In genomic region chr7:104208421-104208780, GRCh38 we compare ENCODE assay signal across 9 cellular contexts. TPM values are rescaled to one million over a fixed set of nuclear protein-coding genes. Genes with fewer than 3 reads are reported as not detected.
DNase-seq lines count a peak whose midpoint lies in the region; ATAC-seq, FAIRE-seq and TF ChIP-seq lines count a peak whose summit lies in the region.
"Had no signal": no experiment of that assay in that cellular context is flagged by ENCODE, and none has a peak within 500 bp of the region (broad histone marks: within the 10 kb centered on the region; RNA-seq: fewer than 3 reads in every experiment).

No MANE protein-coding gene starts in this region.

- H3K36me3 ChIP-seq in bronchial epithelial cell (ENCODE audit: control insufficient read depth, insufficient read depth, low read length) = peaks cover under 1% of the 10 kb centered on the region
- H3K36me3 ChIP-seq in mesodermal cell (ENCODE audit: control insufficient read depth, insufficient read depth, low read length) = peaks cover 7% of the 10 kb centered on the region

- H3K27ac ChIP-seq in mesodermal cell (ENCODE audit: low read depth, low read length, severe bottlenecking) = peak overlapping the region; percentile 79

- DNase-seq in Right ventricle myocardium inferior (ENCODE audit: missing footprints) = no peak
- no peak for DNase-seq in cardiac septum (ENCODE audit: low spot score)
- DNase-seq in bronchial epithelial cell (ENCODE audit: low read depth) = no peak
- DNase-seq in islet precursor cell = no peak
- DNase-seq in NCI-H1930 (lab: John Stamatoyannopoulos, UW) = no peak
- no peak for DNase-seq in NAMALWA (ENCODE audit: low spot score)

- intact Hi-C loops in Right ventricle myocardium inferior (cut with DNase I) = no loop called here
- intact Hi-C loops in cardiac septum (cut with DNase I) = no loop called here

- H3K9me3 ChIP-seq in mesodermal cell (ENCODE audit: control insufficient read depth, low read length) = no peaks in the 10 kb centered on the region

- no peaks in the 10 kb centered on the region for H3K27me3 ChIP-seq in bronchial epithelial cell (ENCODE audit: control insufficient read depth, insufficient read depth, low read length)

- H3K4me3 ChIP-seq in bronchial epithelial cell (ENCODE audit: low read depth, low read length) (peak overlapping the region; percentile 57), mesodermal cell (ENCODE audit: extremely low read depth, insufficient read depth, low read length, poor library complexity, severe bottlenecking) (peak overlapping the region; percentile 92)

- no peak for TF ChIP-seq CTCF in bronchial epithelial cell (IDR thresholded peaks at IDR 0.05; ENCODE audit: insufficient read depth, low read length, severe bottlenecking)

- H3K4me1 ChIP-seq in mesodermal cell (ENCODE audit: control insufficient read depth, insufficient read depth, low read length, poor library complexity, severe bottlenecking) = no peaks in the 10 kb centered on the region

- 65% methylated on average over 6 to 7 of the region's 7 CpGs for WGBS in mesodermal cell (ENCODE audit: insufficient coverage in 2 of 2), 2 experiments

- ATAC-seq in Right ventricle myocardium inferior (peak; percentile 4), GM19463 (IDR thresholded peaks at IDR 0.05; ENCODE audit: unreplicated experiment) (no peak)

- no peak for FAIRE-seq in bronchial epithelial cell (lab: Jason Lieb, UNC)
- FAIRE-seq: G401.6 had no signal

RNA-seq across cellular contexts. Expression of gene ORC5, which starts 0.6 kb away (rescaled TPM):
- total RNA-seq in Right ventricle myocardium inferior = 7.1 TPM
- 8.6 TPM for total RNA-seq in cardiac septum
- total RNA-seq in bronchial epithelial cell = 19.1 and 25.0 TPM in 2 replicates
- 12.7 TPM for polyA plus RNA-seq in mesodermal cell (2013, experiment 1 of 2)
- 13.4 TPM for polyA plus RNA-seq in mesodermal cell (2013, experiment 2 of 2)
